In the genomic region with DNA sequence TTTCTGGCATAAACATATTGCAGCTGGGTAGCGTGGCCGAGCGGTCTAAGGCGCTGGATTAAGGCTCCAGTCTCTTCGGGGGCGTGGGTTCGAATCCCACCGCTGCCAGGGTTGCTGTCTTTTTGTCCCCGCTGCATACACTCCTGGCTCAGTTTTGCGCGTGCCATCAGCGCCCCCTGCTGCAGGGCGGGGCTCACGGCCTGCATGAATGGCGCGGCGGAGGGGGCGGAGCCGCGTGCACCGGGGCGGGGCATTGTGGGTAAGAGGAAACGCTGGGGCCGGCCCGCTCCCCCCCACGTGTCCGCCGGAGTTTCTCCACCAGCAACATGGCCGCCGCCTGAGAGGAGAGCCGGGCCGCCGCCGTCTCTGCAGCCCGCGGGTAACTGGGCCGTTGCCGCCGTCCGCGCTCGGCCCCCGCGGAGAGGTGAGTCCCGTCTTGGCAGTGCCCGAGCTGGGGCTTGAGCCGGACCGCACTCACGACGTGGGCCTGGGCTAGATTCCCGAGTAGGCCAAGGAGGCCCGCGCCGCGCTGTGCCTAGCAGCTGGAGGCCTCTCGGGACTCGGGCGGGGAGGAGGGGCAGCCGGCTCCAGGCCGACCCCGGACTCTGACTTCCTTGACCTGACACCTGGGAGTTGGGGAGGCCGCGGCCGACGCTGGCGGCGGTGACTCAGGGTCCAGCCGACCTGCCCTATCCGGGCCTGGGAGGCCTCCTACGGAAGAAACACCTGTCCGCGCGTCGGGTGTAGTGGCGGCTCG, we compare ENCODE assay signal across 1 cellular context.
TF ChIP-seq lines count a peak whose summit lies in the region.

A gene with protein sequence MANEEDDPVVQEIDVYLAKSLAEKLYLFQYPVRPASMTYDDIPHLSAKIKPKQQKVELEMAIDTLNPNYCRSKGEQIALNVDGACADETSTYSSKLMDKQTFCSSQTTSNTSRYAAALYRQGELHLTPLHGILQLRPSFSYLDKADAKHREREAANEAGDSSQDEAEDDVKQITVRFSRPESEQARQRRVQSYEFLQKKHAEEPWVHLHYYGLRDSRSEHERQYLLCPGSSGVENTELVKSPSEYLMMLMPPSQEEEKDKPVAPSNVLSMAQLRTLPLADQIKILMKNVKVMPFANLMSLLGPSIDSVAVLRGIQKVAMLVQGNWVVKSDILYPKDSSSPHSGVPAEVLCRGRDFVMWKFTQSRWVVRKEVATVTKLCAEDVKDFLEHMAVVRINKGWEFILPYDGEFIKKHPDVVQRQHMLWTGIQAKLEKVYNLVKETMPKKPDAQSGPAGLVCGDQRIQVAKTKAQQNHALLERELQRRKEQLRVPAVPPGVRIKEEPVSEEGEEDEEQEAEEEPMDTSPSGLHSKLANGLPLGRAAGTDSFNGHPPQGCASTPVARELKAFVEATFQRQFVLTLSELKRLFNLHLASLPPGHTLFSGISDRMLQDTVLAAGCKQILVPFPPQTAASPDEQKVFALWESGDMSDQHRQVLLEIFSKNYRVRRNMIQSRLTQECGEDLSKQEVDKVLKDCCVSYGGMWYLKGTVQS (plus strand): TSS at position 296 of the 757 bp plus-strand sequence. CDS start 5,560 bp downstream, outside the sequence.

TF ChIP-seq in K562, 482 proteins besides CTCF, POLR2A, EP300 and RAD21 (continued from another document and continues in another):
- TF ChIP-seq, protein P1, sequence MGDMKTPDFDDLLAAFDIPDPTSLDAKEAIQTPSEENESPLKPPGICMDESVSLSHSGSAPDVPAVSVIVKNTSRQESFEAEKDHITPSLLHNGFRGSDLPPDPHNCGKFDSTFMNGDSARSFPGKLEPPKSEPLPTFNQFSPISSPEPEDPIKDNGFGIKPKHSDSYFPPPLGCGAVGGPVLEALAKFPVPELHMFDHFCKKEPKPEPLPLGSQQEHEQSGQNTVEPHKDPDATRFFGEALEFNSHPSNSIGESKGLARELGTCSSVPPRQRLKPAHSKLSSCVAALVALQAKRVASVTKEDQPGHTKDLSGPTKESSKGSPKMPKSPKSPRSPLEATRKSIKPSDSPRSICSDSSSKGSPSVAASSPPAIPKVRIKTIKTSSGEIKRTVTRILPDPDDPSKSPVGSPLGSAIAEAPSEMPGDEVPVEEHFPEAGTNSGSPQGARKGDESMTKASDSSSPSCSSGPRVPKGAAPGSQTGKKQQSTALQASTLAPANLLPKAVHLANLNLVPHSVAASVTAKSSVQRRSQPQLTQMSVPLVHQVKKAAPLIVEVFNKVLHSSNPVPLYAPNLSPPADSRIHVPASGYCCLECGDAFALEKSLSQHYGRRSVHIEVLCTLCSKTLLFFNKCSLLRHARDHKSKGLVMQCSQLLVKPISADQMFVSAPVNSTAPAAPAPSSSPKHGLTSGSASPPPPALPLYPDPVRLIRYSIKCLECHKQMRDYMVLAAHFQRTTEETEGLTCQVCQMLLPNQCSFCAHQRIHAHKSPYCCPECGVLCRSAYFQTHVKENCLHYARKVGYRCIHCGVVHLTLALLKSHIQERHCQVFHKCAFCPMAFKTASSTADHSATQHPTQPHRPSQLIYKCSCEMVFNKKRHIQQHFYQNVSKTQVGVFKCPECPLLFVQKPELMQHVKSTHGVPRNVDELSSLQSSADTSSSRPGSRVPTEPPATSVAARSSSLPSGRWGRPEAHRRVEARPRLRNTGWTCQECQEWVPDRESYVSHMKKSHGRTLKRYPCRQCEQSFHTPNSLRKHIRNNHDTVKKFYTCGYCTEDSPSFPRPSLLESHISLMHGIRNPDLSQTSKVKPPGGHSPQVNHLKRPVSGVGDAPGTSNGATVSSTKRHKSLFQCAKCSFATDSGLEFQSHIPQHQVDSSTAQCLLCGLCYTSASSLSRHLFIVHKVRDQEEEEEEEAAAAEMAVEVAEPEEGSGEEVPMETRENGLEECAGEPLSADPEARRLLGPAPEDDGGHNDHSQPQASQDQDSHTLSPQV (IDR thresholded peaks at IDR 0.05) = peak; percentile 97
- TF ChIP-seq, protein P2, sequence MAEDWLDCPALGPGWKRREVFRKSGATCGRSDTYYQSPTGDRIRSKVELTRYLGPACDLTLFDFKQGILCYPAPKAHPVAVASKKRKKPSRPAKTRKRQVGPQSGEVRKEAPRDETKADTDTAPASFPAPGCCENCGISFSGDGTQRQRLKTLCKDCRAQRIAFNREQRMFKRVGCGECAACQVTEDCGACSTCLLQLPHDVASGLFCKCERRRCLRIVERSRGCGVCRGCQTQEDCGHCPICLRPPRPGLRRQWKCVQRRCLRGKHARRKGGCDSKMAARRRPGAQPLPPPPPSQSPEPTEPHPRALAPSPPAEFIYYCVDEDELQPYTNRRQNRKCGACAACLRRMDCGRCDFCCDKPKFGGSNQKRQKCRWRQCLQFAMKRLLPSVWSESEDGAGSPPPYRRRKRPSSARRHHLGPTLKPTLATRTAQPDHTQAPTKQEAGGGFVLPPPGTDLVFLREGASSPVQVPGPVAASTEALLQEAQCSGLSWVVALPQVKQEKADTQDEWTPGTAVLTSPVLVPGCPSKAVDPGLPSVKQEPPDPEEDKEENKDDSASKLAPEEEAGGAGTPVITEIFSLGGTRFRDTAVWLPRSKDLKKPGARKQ (CRISPR knock-in tag; IDR thresholded peaks at IDR 0.05) = no peak
- TF ChIP-seq MAFK (IDR thresholded peaks at IDR 0.05; ENCODE audit: low read length) (peak; percentile 72), SNIP1 (IDR thresholded peaks at IDR 0.05; ENCODE audit: low read depth) (no peak), TGIF2 (CRISPR knock-in tag; IDR thresholded peaks at IDR 0.05) (peak; percentile 95), ESRRA (IDR thresholded peaks at IDR 0.05; ENCODE audit: borderline replicate concordance, low read depth) (peak; percentile 78; the same call in 1 of the 2 replicates), ZNF3 (CRISPR knock-in tag; IDR thresholded peaks at IDR 0.05) (no peak), ZBTB1 (CRISPR knock-in tag; IDR thresholded peaks at IDR 0.05; ENCODE audit: borderline replicate concordance, low read depth) (peak; percentile 61), E2F3 (CRISPR knock-in tag; IDR thresholded peaks at IDR 0.05) (0 out of 2 replicates have a peak, but pooled peaks have one; percentile 27), ZNF561 (CRISPR knock-in tag; conservative IDR thresholded peaks at IDR 0.05) (no peak), SMAD4 (CRISPR knock-in tag; conservative IDR thresholded peaks at IDR 0.05) (peak; percentile 80; the same call in 1 of the 2 replicates), ZNF707 (CRISPR knock-in tag; conservative IDR thresholded peaks at IDR 0.05) (no peak), ZNF695 (CRISPR knock-in tag; IDR thresholded peaks at IDR 0.05) (no peak), RCOR1 (IDR thresholded peaks at IDR 0.05; ENCODE audit: borderline replicate concordance in 1 of 2, low read depth in 2 of 2, low read length in 2 of 2) (peak in 1 of 2 experiments; percentile 80; a peak in 1 of 4 replicates), FOXJ3 (CRISPR knock-in tag; IDR thresholded peaks at IDR 0.05) (no peak), RBM14 (IDR thresholded peaks at IDR 0.05; ENCODE audit: borderline replicate concordance, insufficient read depth, low read depth, low read length) (peak; percentile 78; the same call in 1 of the 2 replicates), IFI16 (CRISPR knock-in tag; IDR thresholded peaks at IDR 0.05) (no peak), NCOA1 (IDR thresholded peaks at IDR 0.05; ENCODE audit: low read depth) (no peak), CTBP1 (IDR thresholded peaks at IDR 0.05; ENCODE audit: borderline replicate concordance) (peak; percentile 88), MTA1 (IDR thresholded peaks at IDR 0.05; ENCODE audit: borderline replicate concordance) (peak; percentile 84; the same call in 1 of the 2 replicates), ZNF785 (CRISPR knock-in tag; IDR thresholded peaks at IDR 0.05) (no peak), ZNF224 (CRISPR knock-in tag; IDR thresholded peaks at IDR 0.05) (no peak), PURB (CRISPR knock-in tag; IDR thresholded peaks at IDR 0.05; ENCODE audit: low read depth) (no peak), MECOM (CRISPR knock-in tag; IDR thresholded peaks at IDR 0.05) (no peak), DNMT1 (IDR thresholded peaks at IDR 0.05) (no peak), SMARCA4 (IDR thresholded peaks at IDR 0.05) (no peak), SIN3A (IDR thresholded peaks at IDR 0.05; ENCODE audit: borderline replicate concordance in 2 of 2, control insufficient read depth in 1 of 2, low read depth in 2 of 2, low read length in 2 of 2) (peak; percentile 38 to 91; a peak in 2 of 4 replicates), ZNF232 (CRISPR knock-in tag; IDR thresholded peaks at IDR 0.05) (0 out of 2 replicates have a peak, but pooled peaks have one; percentile 13), SIX5 (IDR thresholded peaks at IDR 0.05; ENCODE audit: borderline replicate concordance in 1 of 2, insufficient read depth in 1 of 2, low read depth in 1 of 2, low read length in 2 of 2) (no peak), TAF1 (IDR thresholded peaks at IDR 0.05; ENCODE audit: control insufficient read depth, extremely low read depth, insufficient read depth, low read length, severe bottlenecking) (peak; percentile 76), HMG20A (CRISPR knock-in tag; conservative IDR thresholded peaks at IDR 0.05) (no peak), BRCA1 (IDR thresholded peaks at IDR 0.05) (no peak), BRCA1 (CRISPR knock-in tag; IDR thresholded peaks at IDR 0.05) (no peak), RBM39 (optimal IDR thresholded peaks at IDR 0.05; ENCODE audit: low read depth, low read length) (peak; percentile 96), SETDB1 (IDR thresholded peaks at IDR 0.05; ENCODE audit: low read length) (peak; percentile 73), KLF13 (tag; IDR thresholded peaks at IDR 0.05; ENCODE audit: borderline replicate concordance, low read depth) (peak; percentile 97), PTRF (tag; IDR thresholded peaks at IDR 0.05) (no peak)
- TF ChIP-seq, protein P3, sequence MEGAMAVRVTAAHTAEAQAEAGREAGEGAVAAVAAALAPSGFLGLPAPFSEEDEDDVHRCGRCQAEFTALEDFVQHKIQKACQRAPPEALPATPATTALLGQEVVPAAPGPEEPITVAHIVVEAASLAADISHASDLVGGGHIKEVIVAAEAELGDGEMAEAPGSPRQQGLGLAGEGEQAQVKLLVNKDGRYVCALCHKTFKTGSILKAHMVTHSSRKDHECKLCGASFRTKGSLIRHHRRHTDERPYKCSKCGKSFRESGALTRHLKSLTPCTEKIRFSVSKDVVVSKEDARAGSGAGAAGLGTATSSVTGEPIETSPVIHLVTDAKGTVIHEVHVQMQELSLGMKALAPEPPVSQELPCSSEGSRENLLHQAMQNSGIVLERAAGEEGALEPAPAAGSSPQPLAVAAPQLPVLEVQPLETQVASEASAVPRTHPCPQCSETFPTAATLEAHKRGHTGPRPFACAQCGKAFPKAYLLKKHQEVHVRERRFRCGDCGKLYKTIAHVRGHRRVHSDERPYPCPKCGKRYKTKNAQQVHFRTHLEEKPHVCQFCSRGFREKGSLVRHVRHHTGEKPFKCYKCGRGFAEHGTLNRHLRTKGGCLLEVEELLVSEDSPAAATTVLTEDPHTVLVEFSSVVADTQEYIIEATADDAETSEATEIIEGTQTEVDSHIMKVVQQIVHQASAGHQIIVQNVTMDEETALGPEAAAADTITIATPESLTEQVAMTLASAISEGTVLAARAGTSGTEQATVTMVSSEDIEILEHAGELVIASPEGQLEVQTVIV (CRISPR knock-in tag; IDR thresholded peaks at IDR 0.05; ENCODE audit: borderline replicate concordance) = no peak
- TF ChIP-seq, protein P4, sequence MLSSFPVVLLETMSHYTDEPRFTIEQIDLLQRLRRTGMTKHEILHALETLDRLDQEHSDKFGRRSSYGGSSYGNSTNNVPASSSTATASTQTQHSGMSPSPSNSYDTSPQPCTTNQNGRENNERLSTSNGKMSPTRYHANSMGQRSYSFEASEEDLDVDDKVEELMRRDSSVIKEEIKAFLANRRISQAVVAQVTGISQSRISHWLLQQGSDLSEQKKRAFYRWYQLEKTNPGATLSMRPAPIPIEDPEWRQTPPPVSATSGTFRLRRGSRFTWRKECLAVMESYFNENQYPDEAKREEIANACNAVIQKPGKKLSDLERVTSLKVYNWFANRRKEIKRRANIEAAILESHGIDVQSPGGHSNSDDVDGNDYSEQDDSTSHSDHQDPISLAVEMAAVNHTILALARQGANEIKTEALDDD (IDR thresholded peaks at IDR 0.05) = no peak; the same call in none of the 2 replicates
- TF ChIP-seq, protein P5, sequence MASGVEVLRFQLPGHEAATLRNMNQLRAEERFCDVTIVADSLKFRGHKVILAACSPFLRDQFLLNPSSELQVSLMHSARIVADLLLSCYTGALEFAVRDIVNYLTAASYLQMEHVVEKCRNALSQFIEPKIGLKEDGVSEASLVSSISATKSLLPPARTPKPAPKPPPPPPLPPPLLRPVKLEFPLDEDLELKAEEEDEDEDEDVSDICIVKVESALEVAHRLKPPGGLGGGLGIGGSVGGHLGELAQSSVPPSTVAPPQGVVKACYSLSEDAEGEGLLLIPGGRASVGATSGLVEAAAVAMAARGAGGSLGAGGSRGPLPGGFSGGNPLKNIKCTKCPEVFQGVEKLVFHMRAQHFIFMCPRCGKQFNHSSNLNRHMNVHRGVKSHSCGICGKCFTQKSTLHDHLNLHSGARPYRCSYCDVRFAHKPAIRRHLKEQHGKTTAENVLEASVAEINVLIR (CRISPR knock-in tag; IDR thresholded peaks at IDR 0.05) = no peak
- TF ChIP-seq, protein P6, sequence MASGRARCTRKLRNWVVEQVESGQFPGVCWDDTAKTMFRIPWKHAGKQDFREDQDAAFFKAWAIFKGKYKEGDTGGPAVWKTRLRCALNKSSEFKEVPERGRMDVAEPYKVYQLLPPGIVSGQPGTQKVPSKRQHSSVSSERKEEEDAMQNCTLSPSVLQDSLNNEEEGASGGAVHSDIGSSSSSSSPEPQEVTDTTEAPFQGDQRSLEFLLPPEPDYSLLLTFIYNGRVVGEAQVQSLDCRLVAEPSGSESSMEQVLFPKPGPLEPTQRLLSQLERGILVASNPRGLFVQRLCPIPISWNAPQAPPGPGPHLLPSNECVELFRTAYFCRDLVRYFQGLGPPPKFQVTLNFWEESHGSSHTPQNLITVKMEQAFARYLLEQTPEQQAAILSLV (tag; IDR thresholded peaks at IDR 0.05) = no peak
- TF ChIP-seq, protein P7, sequence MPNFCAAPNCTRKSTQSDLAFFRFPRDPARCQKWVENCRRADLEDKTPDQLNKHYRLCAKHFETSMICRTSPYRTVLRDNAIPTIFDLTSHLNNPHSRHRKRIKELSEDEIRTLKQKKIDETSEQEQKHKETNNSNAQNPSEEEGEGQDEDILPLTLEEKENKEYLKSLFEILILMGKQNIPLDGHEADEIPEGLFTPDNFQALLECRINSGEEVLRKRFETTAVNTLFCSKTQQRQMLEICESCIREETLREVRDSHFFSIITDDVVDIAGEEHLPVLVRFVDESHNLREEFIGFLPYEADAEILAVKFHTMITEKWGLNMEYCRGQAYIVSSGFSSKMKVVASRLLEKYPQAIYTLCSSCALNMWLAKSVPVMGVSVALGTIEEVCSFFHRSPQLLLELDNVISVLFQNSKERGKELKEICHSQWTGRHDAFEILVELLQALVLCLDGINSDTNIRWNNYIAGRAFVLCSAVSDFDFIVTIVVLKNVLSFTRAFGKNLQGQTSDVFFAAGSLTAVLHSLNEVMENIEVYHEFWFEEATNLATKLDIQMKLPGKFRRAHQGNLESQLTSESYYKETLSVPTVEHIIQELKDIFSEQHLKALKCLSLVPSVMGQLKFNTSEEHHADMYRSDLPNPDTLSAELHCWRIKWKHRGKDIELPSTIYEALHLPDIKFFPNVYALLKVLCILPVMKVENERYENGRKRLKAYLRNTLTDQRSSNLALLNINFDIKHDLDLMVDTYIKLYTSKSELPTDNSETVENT (CRISPR knock-in tag; IDR thresholded peaks at IDR 0.05) = peak; percentile 73
- TF ChIP-seq, protein P8, sequence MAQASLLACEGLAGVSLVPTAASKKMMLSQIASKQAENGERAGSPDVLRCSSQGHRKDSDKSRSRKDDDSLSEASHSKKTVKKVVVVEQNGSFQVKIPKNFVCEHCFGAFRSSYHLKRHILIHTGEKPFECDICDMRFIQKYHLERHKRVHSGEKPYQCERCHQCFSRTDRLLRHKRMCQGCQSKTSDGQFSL (CRISPR knock-in tag; IDR thresholded peaks at IDR 0.05) = peak; percentile 95
- TF ChIP-seq, protein P8 (tag; IDR thresholded peaks at IDR 0.05) = peak in 1 of 2 experiments; percentile 93; a peak in 2 of 4 replicates
